In the genomic region with DNA sequence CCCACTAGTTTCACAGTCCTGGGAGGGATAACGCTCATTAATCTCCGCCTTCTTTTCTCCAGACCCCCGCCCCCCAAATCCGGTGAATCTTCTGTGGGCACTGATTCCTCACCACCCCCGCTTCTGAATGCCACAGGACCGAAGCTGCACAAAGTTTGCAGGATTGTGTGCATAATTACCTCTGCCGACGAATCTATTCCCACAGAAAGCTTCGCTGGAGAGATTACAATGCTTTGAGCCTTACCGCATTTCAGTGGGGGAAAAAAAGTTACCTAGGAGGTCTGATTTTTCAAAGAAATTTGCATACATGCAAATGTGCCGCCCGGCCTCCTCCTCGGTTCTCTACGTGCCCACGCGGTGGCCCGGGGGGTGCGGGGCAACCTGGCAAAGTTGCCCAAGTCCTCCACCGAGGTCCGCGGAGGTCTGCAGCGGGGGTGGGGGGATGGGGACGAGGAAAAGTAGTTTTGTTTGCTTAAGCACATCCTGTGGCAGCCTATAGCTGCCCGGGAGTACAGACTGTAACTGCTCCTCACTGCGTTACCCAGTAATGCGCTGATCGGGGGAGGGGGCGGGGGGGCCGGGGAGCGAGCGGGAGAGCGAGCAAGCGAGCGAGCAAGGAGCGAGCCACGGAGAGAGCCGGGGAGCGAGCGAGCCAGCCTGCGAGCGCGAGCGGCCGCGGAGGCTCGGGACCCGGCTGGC, we compare ENCODE assay signal across 8 cellular contexts. TPM values are rescaled to one million over a fixed set of nuclear protein-coding genes. Genes with fewer than 3 reads are reported as not detected.
A peak's percentile ranks its signal among the peaks of the same experiment; 100 is the strongest.
DNase-seq lines count a peak whose midpoint lies in the region; ATAC-seq and TF ChIP-seq lines count a peak whose summit lies in the region.

No MANE protein-coding gene starts in this region.

- peaks cover 60% of the 10 kb centered on the region for H3K36me3 Mint-ChIP-seq in Calu3 (ENCODE audit: insufficient read depth, unreplicated experiment)
- H3K36me3 Mint-ChIP-seq in activated CD4-positive, alpha-beta T cell treated with anti-CD3 and anti-CD28 coated beads, Interleukin-2, amount 10 ng/mL, durations not matched to agents 7 days and 5 days (ENCODE audit: low read depth): peaks cover 8% of the 10 kb centered on the region
- H3K36me3 Mint-ChIP-seq in dendritic cell treated with granulocyte-macrophage colony-stimulating factor and Interleukin-4, amounts not matched to agents 40 ng/mL and 50 ng/mL, for 4 days (ENCODE audit: low read depth): peaks cover 18% of the 10 kb centered on the region

- intact Hi-C loops in Calu3 (cut with micrococcal nuclease; ENCODE audit: unreplicated experiment): loop anchor here (2.0 to 10.0 kb wide), 4 partner anchors 51 to 371 kb away; no protein-coding TSS in a partner anchor
- intact Hi-C loops in dendritic cell treated with granulocyte-macrophage colony-stimulating factor and Interleukin-4, amounts not matched to agents 40 ng/mL and 50 ng/mL, for 4 days (cut with micrococcal nuclease): no loop called here
- intact Hi-C loops in lower leg skin (cut with DNase I; ENCODE audit: low total_unique reads): loop anchor here (10.0 kb wide), 1 partner anchor 113 kb away; no protein-coding TSS in a partner anchor

- H3K4me1 Mint-ChIP-seq in Calu3 (ENCODE audit: low read depth, unreplicated experiment): peaks cover 56% of the 10 kb centered on the region
- H3K4me1 Mint-ChIP-seq in activated CD4-positive, alpha-beta T cell treated with anti-CD3 and anti-CD28 coated beads, Interleukin-2, amount 10 ng/mL, durations not matched to agents 7 days and 5 days: peaks cover 49% of the 10 kb centered on the region
- H3K4me1 Mint-ChIP-seq in dendritic cell treated with granulocyte-macrophage colony-stimulating factor and Interleukin-4, amounts not matched to agents 40 ng/mL and 50 ng/mL, for 4 days (ENCODE audit: low read depth): peaks cover 51% of the 10 kb centered on the region

- CTCF ChIA-PET in Calu3 (lab: Charles Lee): interaction anchor here (0.6 to 1.6 kb wide), 6 partner anchors 20 to 473 kb away, joined by 3 to 5 read pairs (median 3); no protein-coding TSS in a partner anchor
- CTCF ChIA-PET in activated CD4-positive, alpha-beta T cell treated with anti-CD3 and anti-CD28 coated beads, Interleukin-2, amount 10 ng/mL, durations not matched to agents 7 days and 5 days (lab: Charles Lee): interaction anchor here (0.6 to 1.2 kb wide), 8 partner anchors 15 to 1198 kb away, joined by 3 to 5 read pairs (median 4); no protein-coding TSS in a partner anchor

- peak overlapping the region; percentile 89 for H3K4me3 Mint-ChIP-seq in Calu3 (ENCODE audit: low read depth, unreplicated experiment)
- H3K4me3 Mint-ChIP-seq in activated CD4-positive, alpha-beta T cell treated with anti-CD3 and anti-CD28 coated beads, Interleukin-2, amount 10 ng/mL, durations not matched to agents 7 days and 5 days: peak overlapping the region; percentile 60
- H3K4me3 Mint-ChIP-seq in dendritic cell treated with granulocyte-macrophage colony-stimulating factor and Interleukin-4, amounts not matched to agents 40 ng/mL and 50 ng/mL, for 4 days: peak overlapping the region; percentile 69

- DNase-seq in Calu3 (peak; percentile 41), NCI-H1105 treated with DMSO at 0.1 percent for 48 hours (lab: John Stamatoyannopoulos, UW) (peak; percentile 69), lower leg skin (ENCODE audit: low spot score in 2 of 2) (peak; percentile 32 to 88)
- DNase-seq in activated CD4-positive, alpha-beta T cell treated with anti-CD3 and anti-CD28 coated beads, Interleukin-2, amount 10 ng/mL, durations not matched to agents 7 days and 5 days: peak; percentile 20
- DNase-seq in stimulated activated CD4-positive, alpha-beta T cell treated with anti-CD3 and anti-CD28 coated beads, TNF-alpha, amount 100 ng/mL, for 24 hours (ENCODE audit: low read depth in 3 of 3): peak in 2 of 3 experiments; percentile 39 to 55

- no peaks in the 10 kb centered on the region for H3K9me3 Mint-ChIP-seq in Calu3 (ENCODE audit: low read depth, unreplicated experiment)
- H3K9me3 Mint-ChIP-seq in activated CD4-positive, alpha-beta T cell treated with anti-CD3 and anti-CD28 coated beads, Interleukin-2, amount 10 ng/mL, durations not matched to agents 7 days and 5 days: no peaks in the 10 kb centered on the region
- H3K9me3 Mint-ChIP-seq in dendritic cell treated with granulocyte-macrophage colony-stimulating factor and Interleukin-4, amounts not matched to agents 40 ng/mL and 50 ng/mL, for 4 days: no peaks in the 10 kb centered on the region

- peak overlapping the region; percentile 29 for H3K4me3 ChIP-seq in lower leg skin (ENCODE audit: low read depth, poor library complexity, severe bottlenecking)

- 1% methylated on average over 40 of the region's 47 CpGs for WGBS in lower leg skin, 2 donors

- POLR2A ChIA-PET in activated CD4-positive, alpha-beta T cell treated with anti-CD3 and anti-CD28 coated beads, Interleukin-2, amount 10 ng/mL, durations not matched to agents 7 days and 5 days (lab: Charles Lee): interaction anchor here (0.6 kb wide), 1 partner anchor 106 kb away, joined by 8 read pairs; no protein-coding TSS in a partner anchor

- H3K27me3 Mint-ChIP-seq in Calu3 (ENCODE audit: unreplicated experiment): no peaks in the 10 kb centered on the region
- peaks cover 64% of the 10 kb centered on the region for H3K27me3 Mint-ChIP-seq in activated CD4-positive, alpha-beta T cell treated with anti-CD3 and anti-CD28 coated beads, Interleukin-2, amount 10 ng/mL, durations not matched to agents 7 days and 5 days
- H3K27me3 Mint-ChIP-seq in dendritic cell treated with granulocyte-macrophage colony-stimulating factor and Interleukin-4, amounts not matched to agents 40 ng/mL and 50 ng/mL, for 4 days: peaks cover 14% of the 10 kb centered on the region

- TF ChIP-seq POLR2A in lower leg skin (IDR thresholded peaks at IDR 0.05): no peak

- ATAC-seq in GM21528 (IDR thresholded peaks at IDR 0.05; ENCODE audit: low FRiP score, unreplicated experiment): no peak
- ATAC-seq in GM19328 (IDR thresholded peaks at IDR 0.05; ENCODE audit: unreplicated experiment): no peak

- TF ChIP-seq CTCF in Calu3 (IDR thresholded peaks at IDR 0.05; ENCODE audit: unreplicated experiment) (no peak), lower leg skin (IDR thresholded peaks at IDR 0.05) (no peak)

- no TSS peak for BruUV-seq in Calu3 (replicated peaks; lab: Mats Ljungman, UMichigan)

- peak overlapping the region; percentile 84 for H3K27ac Mint-ChIP-seq in Calu3 (ENCODE audit: unreplicated experiment)
- peak overlapping the region; percentile 36 for H3K27ac Mint-ChIP-seq in activated CD4-positive, alpha-beta T cell treated with anti-CD3 and anti-CD28 coated beads, Interleukin-2, amount 10 ng/mL, durations not matched to agents 7 days and 5 days
- no peak overlapping the region for H3K27ac Mint-ChIP-seq in dendritic cell treated with granulocyte-macrophage colony-stimulating factor and Interleukin-4, amounts not matched to agents 40 ng/mL and 50 ng/mL, for 4 days

RNA-seq across cellular contexts. Expression of a gene that starts 0.6 kb away (rescaled TPM):
- total RNA-seq in Calu3 (2022) (28.3 and 38.6 TPM in 2 replicates), lower leg skin (10 to 100 TPM; 26.0 to 32.5 (median 30.3) TPM)
- 1 to 10 TPM in 1 of 2 experiments, under 1 TPM in 1; 0.97 to 1.6 TPM for total RNA-seq in activated CD4-positive, alpha-beta T cell treated with anti-CD3 and anti-CD28 coated beads, Interleukin-2, amount 10 ng/mL, durations not matched to agents 7 days and 5 days

Comparison
In these comparisons a context has a peak if more than half of its experiments do, and no peak if none do; other contexts are left out.
1. RNA of a gene that starts 0.6 kb away (total RNA-seq): 28.3 to 38.6 TPM in Calu3 and 26.0 to 32.5 TPM in lower leg skin; 0.97 to 1.6 TPM in activated CD4-positive, alpha-beta T cell treated with anti-CD3 and anti-CD28 coated beads, Interleukin-2, amount 10 ng/mL, durations not matched to agents 7 days and 5 days; every median in the first group is over 10 times any median in the second.
2. Peak in every context shown above with its lines, with median percentiles within 50 percentile points of each other: DNase-seq and H3K4me3 Mint-ChIP-seq.